8 cellular contexts compared by ENCODE assay signal in the genomic region with DNA sequence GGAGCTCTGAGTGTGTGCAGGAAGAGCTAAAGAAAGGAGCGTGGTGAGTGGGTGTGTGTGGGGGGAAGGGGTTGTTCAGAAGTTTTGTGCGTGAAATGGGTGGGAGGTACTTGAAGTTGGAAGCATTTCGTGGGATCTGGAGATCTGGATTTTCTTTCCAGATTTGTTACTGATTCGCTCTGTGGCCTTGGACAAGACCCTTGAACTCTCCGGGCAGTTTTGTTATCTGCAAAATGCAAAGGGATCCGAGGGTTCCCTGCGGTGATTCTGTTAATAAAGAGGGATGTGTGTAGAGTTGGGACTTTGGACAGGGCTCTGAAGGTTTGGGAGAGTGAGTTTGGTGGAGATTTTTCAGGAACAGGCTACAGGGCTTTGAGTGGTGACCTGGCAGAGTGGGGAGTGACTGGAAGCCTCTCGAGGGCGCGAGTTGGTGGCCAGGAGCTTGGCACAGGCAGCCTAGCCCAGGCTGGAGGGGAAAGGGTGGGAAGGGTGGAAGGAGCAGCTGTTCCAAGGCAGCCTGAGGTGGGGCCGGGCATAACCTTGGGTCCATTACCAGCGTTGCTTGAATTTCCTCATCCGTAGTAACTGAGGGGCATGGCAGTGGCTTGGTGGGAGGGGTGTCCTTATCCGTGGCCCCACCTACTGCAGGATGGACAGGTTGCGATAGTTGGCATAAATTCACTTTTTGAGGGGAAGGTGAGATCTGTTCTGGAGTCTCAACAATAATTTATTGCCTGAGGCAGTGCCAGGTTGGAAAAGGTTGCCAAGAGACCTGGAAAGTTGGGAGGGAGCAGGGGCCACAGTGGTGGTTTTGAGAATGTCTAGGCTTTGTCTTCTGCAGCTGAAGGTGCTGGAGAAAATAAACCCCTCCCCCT. TPM values are rescaled to one million over a fixed set of nuclear protein-coding genes. Genes with fewer than 3 reads are reported as not detected.
DNase-seq lines count a peak whose midpoint lies in the region; ATAC-seq and TF ChIP-seq lines count a peak whose summit lies in the region.

No MANE protein-coding gene starts in this region.

- peaks cover 19% of the 10 kb centered on the region for H3K36me3 Mint-ChIP-seq in activated naive CD8-positive, alpha-beta T cell treated with anti-CD3 and anti-CD28 coated beads, Interleukin-2, amount 50 U/mL, for 24 hours (ENCODE audit: low read depth)
- peaks cover 37% of the 10 kb centered on the region for H3K36me3 Mint-ChIP-seq in stimulated activated effector memory CD8-positive, alpha-beta T cell treated with anti-CD3 and anti-CD28 coated beads, Interleukin-12 subunit alpha, Interleukin-12 subunit beta, amount 100 ng/mL, for 72 hours

- peaks cover 62% of the 10 kb centered on the region for H3K4me1 Mint-ChIP-seq in activated naive CD8-positive, alpha-beta T cell treated with anti-CD3 and anti-CD28 coated beads, Interleukin-2, amount 50 U/mL, for 24 hours
- peaks cover 61% of the 10 kb centered on the region for H3K4me1 Mint-ChIP-seq in stimulated activated effector memory CD8-positive, alpha-beta T cell treated with anti-CD3 and anti-CD28 coated beads, Interleukin-12 subunit alpha, Interleukin-12 subunit beta, amount 100 ng/mL, for 72 hours

- peak overlapping the region; percentile 70 for H3K9ac ChIP-seq in iPS-15b (ENCODE audit: low read depth, low read length)

- H3K4me3 Mint-ChIP-seq in activated naive CD8-positive, alpha-beta T cell treated with anti-CD3 and anti-CD28 coated beads, Interleukin-2, amount 50 U/mL, for 24 hours: peak overlapping the region; percentile 91
- peak overlapping the region; percentile 91 for H3K4me3 Mint-ChIP-seq in stimulated activated effector memory CD8-positive, alpha-beta T cell treated with anti-CD3 and anti-CD28 coated beads, Interleukin-12 subunit alpha, Interleukin-12 subunit beta, amount 100 ng/mL, for 72 hours

- no peaks in the 10 kb centered on the region for H3K9me3 Mint-ChIP-seq in activated naive CD8-positive, alpha-beta T cell treated with anti-CD3 and anti-CD28 coated beads, Interleukin-2, amount 50 U/mL, for 24 hours
- H3K9me3 Mint-ChIP-seq in stimulated activated effector memory CD8-positive, alpha-beta T cell treated with anti-CD3 and anti-CD28 coated beads, Interleukin-12 subunit alpha, Interleukin-12 subunit beta, amount 100 ng/mL, for 72 hours: no peaks in the 10 kb centered on the region

- ATAC-seq in activated naive CD8-positive, alpha-beta T cell treated with anti-CD3 and anti-CD28 coated beads, Interleukin-2, amount 50 U/mL, for 24 hours: no peak
- no peak for ATAC-seq in stimulated activated effector memory CD8-positive, alpha-beta T cell treated with anti-CD3 and anti-CD28 coated beads, Interleukin-12 subunit alpha, Interleukin-12 subunit beta, amount 100 ng/mL, for 72 hours
- ATAC-seq in HG03045 (IDR thresholded peaks at IDR 0.05; ENCODE audit: unreplicated experiment) (no peak), HG02623 (IDR thresholded peaks at IDR 0.05; ENCODE audit: unreplicated experiment) (no peak)

- H3K4me3 ChIP-seq in BE2C (ENCODE audit: low read depth, low read length): peak overlapping the region; percentile 99
- H3K4me3 ChIP-seq in iPS-15b (ENCODE audit: low read depth, low read length): peak overlapping the region; percentile 80

- no peak for TF ChIP-seq CTCF in BE2C (IDR thresholded peaks at IDR 0.05; ENCODE audit: low read depth, low read length)

- H3K27me3 ChIP-seq in BE2C (no peaks in the 10 kb centered on the region), iPS-15b (ENCODE audit: control insufficient read depth, insufficient read depth, low read length) (no peaks in the 10 kb centered on the region)

- DNase-seq in BE2C (no peak), HT1080 (ENCODE audit: low read depth) (peak; percentile 62), cerebellum (ENCODE audit: low spot score) (no peak)
- no peak for DNase-seq in activated naive CD8-positive, alpha-beta T cell treated with anti-CD3 and anti-CD28 coated beads, Interleukin-2, amount 50 U/mL, for 24 hours
- no peak for DNase-seq in stimulated activated effector memory CD8-positive, alpha-beta T cell treated with anti-CD3 and anti-CD28 coated beads, Interleukin-12 subunit alpha, Interleukin-12 subunit beta, amount 100 ng/mL, for 72 hours (ENCODE audit: low spot score in 2 of 2)

- peaks cover 7% of the 10 kb centered on the region for H3K27me3 Mint-ChIP-seq in activated naive CD8-positive, alpha-beta T cell treated with anti-CD3 and anti-CD28 coated beads, Interleukin-2, amount 50 U/mL, for 24 hours

- peak overlapping the region; percentile 47 for H3K27ac Mint-ChIP-seq in activated naive CD8-positive, alpha-beta T cell treated with anti-CD3 and anti-CD28 coated beads, Interleukin-2, amount 50 U/mL, for 24 hours
- H3K27ac Mint-ChIP-seq in stimulated activated effector memory CD8-positive, alpha-beta T cell treated with anti-CD3 and anti-CD28 coated beads, Interleukin-12 subunit alpha, Interleukin-12 subunit beta, amount 100 ng/mL, for 72 hours: peak overlapping the region; percentile 93

- H3K9me3 ChIP-seq in BE2C (no peaks in the 10 kb centered on the region), iPS-15b (ENCODE audit: control insufficient read depth, insufficient read depth, low read length) (no peaks in the 10 kb centered on the region)

- no peaks in the 10 kb centered on the region; the same call in none of the 2 replicates for H3K36me3 ChIP-seq in BE2C
- H3K36me3 ChIP-seq in iPS-15b (ENCODE audit: control insufficient read depth, insufficient read depth, low read length): no peaks in the 10 kb centered on the region

- peaks cover 11% of the 10 kb centered on the region; the same call in 1 of the 2 replicates for H3K4me1 ChIP-seq in BE2C
- peaks cover 25% of the 10 kb centered on the region for H3K4me1 ChIP-seq in iPS-15b (ENCODE audit: control insufficient read depth, insufficient read depth, low read length)

RNA-seq across cellular contexts. Expression of a gene that starts 2.1 kb away (rescaled TPM):
- 179 TPM for polyA plus RNA-seq in BE2C (2012; ENCODE audit: insufficient read depth, insufficient read length, low read depth)
- 446 and 615 TPM in 2 replicates for total RNA-seq in HT1080 (2014; rRNA removed; shearing (Covaris generic))
- 417 and 451 TPM in 2 replicates for polyA plus RNA-seq in HT1080 (2015; cell fraction: cytosol; rRNA removed)
- 2,693 and 2,910 TPM in 2 replicates for polyA plus RNA-seq in HT1080 (2015; cell fraction: nucleus; rRNA removed)
- 71.8 TPM for total RNA-seq in cerebellum

RNA-seq across cellular contexts. Expression of a gene that starts 30.6 kb away (rescaled TPM):
- 581 TPM for polyA plus RNA-seq in BE2C (2012; ENCODE audit: insufficient read depth, insufficient read length, low read depth)
- 564 and 651 TPM in 2 replicates for total RNA-seq in HT1080 (2014; rRNA removed; shearing (Covaris generic))
- polyA plus RNA-seq in HT1080 (2015; cell fraction: cytosol; rRNA removed): 559 and 698 TPM in 2 replicates
- polyA plus RNA-seq in HT1080 (2015; cell fraction: nucleus; rRNA removed): 308 and 347 TPM in 2 replicates
- 98.1 TPM for total RNA-seq in cerebellum

RNA-seq across cellular contexts. Expression of a gene that starts 31.8 kb away (rescaled TPM):
- 10.0 TPM for polyA plus RNA-seq in BE2C (2012; ENCODE audit: insufficient read depth, insufficient read length, low read depth)
- total RNA-seq in HT1080 (2014; rRNA removed; shearing (Covaris generic)): 0.20 and 0.24 TPM in 2 replicates
- polyA plus RNA-seq in HT1080 (2015; cell fraction: cytosol; rRNA removed): 0.10 and 0.44 TPM in 2 replicates
- 0.24 and 0.68 TPM in 2 replicates for polyA plus RNA-seq in HT1080 (2015; cell fraction: nucleus; rRNA removed)
- 0.27 TPM for total RNA-seq in cerebellum
